Comparison of ENCODE assay signal across 8 cellular contexts in genomic region chr2:173210270-173211196, GRCh38.
DNase-seq lines count a peak whose midpoint lies in the region; ATAC-seq and TF ChIP-seq lines count a peak whose summit lies in the region.

No MANE protein-coding gene starts in this region.

- H3K36me3 Mint-ChIP-seq in activated B cell treated with CpG ODN at 0.5 μM for 24 hours (ENCODE audit: low read depth) = no peaks in the 10 kb centered on the region

- H3K4me3 Mint-ChIP-seq in activated B cell treated with CpG ODN at 0.5 μM for 24 hours = no peak overlapping the region

- TF ChIP-seq CTCF in activated B cell treated with CpG ODN at 0.5 μM for 24 hours (IDR thresholded peaks at IDR 0.05) = peak; percentile 72

- H3K27me3 Mint-ChIP-seq in activated B cell treated with CpG ODN at 0.5 μM for 24 hours = no peaks in the 10 kb centered on the region

- DNase-seq in GF-D8 (lab: John Stamatoyannopoulos, UW) (peak; percentile 7), NCI-H226 (peak; percentile 73), activated B cell treated with CpG ODN at 0.5 μM for 24 hours (no peak), dermis blood vessel endothelial cell (peak; percentile 92), lung microvascular endothelial cell (ENCODE audit: low read depth in 2 of 2) (peak; percentile 92)
- peak; percentile 7 for DNase-seq in stimulated activated CD8-positive, alpha-beta memory T cell treated with anti-CD3 and anti-CD28 coated beads, Interleukin-4, amount 100 ng/mL, for 24 hours (ENCODE audit: low read depth)

- H3K9me3 Mint-ChIP-seq in activated B cell treated with CpG ODN at 0.5 μM for 24 hours = no peaks in the 10 kb centered on the region

- intact Hi-C loops in activated B cell treated with CpG ODN at 0.5 μM for 24 hours (cut with micrococcal nuclease) = loop anchor here (1.0 to 2.0 kb wide), 4 partner anchors 136 to 1134 kb away; partner anchors contain the start of gene MAP3K20

- peaks cover 5% of the 10 kb centered on the region for H3K4me1 Mint-ChIP-seq in activated B cell treated with CpG ODN at 0.5 μM for 24 hours

- no peak overlapping the region for H3K27ac Mint-ChIP-seq in activated B cell treated with CpG ODN at 0.5 μM for 24 hours

- POLR2A ChIA-PET in activated B cell treated with CpG ODN at 0.5 μM for 24 hours (lab: Charles Lee) = no interaction called here

- peak; percentile 68 for ATAC-seq in HG03095 (IDR thresholded peaks at IDR 0.05; ENCODE audit: unreplicated experiment)
- ATAC-seq in activated B cell treated with CpG ODN at 0.5 μM for 24 hours (ENCODE audit: low read depth) = peak; percentile 73
- no peak for ATAC-seq in GM18870 (IDR thresholded peaks at IDR 0.05; ENCODE audit: unreplicated experiment)

- CTCF ChIA-PET in activated B cell treated with CpG ODN at 0.5 μM for 24 hours (lab: Charles Lee) = interaction anchor here (0.6 to 7.1 kb wide), 13 partner anchors 9 to 229 kb away, joined by 3 to 188 read pairs (median 5); no protein-coding TSS in a partner anchor
